Comparison of ENCODE assay signal across 11 cellular contexts in the genomic region with DNA sequence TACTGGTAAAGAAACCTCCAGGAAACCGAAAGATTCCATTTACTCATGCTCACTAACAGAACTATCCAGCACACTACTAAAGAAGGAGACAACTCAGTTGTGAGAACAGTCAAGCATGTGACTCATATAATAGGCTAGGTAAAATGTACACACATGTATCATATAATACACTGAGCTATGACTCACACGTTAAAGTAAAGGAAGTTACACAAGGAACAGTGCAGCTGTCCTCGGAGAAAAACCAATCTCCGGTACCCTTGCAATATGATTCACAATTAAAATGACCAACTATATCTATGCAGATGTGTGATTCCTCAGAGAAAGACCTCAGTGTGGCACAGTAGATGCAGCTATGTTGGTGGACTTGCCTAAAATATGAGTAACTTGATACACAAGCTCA.
DNase-seq lines count a peak whose midpoint lies in the region; ATAC-seq and TF ChIP-seq lines count a peak whose summit lies in the region.
"Had no signal": no experiment of that assay in that cellular context is flagged by ENCODE, and none has a peak within 500 bp of the region (broad histone marks: within the 10 kb centered on the region; RNA-seq: fewer than 3 reads in every experiment).

No MANE protein-coding gene starts in this region.

- TF ChIP-seq POLR2A in gastrocnemius medialis (IDR thresholded peaks at IDR 0.05) = no peak

- peak; percentile 74 to 98 for ATAC-seq in gastrocnemius medialis

- H3K4me1 ChIP-seq in gastrocnemius medialis = no peaks in the 10 kb centered on the region
- H3K4me1 ChIP-seq: right atrium auricular region had no signal

- H3K9me3 ChIP-seq in gastrocnemius medialis = no peaks in the 10 kb centered on the region
- H3K9me3 ChIP-seq: right atrium auricular region had no signal

- intact Hi-C loops in gastrocnemius medialis (cut with DNase I; ENCODE audit: low total_unique reads) = no loop called here

- in situ Hi-C loops in gastrocnemius medialis (cut with MboI; ENCODE audit: low sequenced_read_pairs in 4 of 4) = no loop called here

- H3K27ac ChIP-seq in gastrocnemius medialis = peak overlapping the region in 1 of 4 donors; percentile 41
- H3K27ac ChIP-seq: C4-2B, right atrium auricular region had no signal

- H3K27me3 ChIP-seq in gastrocnemius medialis = no peaks in the 10 kb centered on the region
- H3K27me3 ChIP-seq: right atrium auricular region had no signal

- no peaks in the 10 kb centered on the region for H3K9me3 Mint-ChIP-seq in immature natural killer cell

- peak; percentile 50 for DNase-seq in NCI-H2196 (lab: John Stamatoyannopoulos, UW; ENCODE audit: unreplicated experiment)
- DNase-seq in NCI-H2196 treated with DMSO at 0.1 percent for 48 hours (lab: John Stamatoyannopoulos, UW; ENCODE audit: unreplicated experiment) = no peak
- peak; percentile 44 for DNase-seq in NCI-H69 (lab: John Stamatoyannopoulos, UW)
- peak; percentile 90 for DNase-seq in dedifferentiated amniotic fluid mesenchymal stem cell (ENCODE audit: extremely low spot score)
- DNase-seq in gastrocnemius medialis = no peak
- no peak for DNase-seq in immature natural killer cell
- no peak for DNase-seq in ureter (ENCODE audit: low spot score)
- DNase-seq in activated CD8-positive, alpha-beta memory T cell treated with anti-CD3 and anti-CD28 coated beads for 24 hours = no peak
- DNase-seq: Right ventricle myocardium superior had no signal

- peaks cover 0 to 18% of the 10 kb centered on the region in 2 donors for H3K36me3 ChIP-seq in gastrocnemius medialis

- no peak overlapping the region for H3K4me3 ChIP-seq in gastrocnemius medialis
- H3K4me3 ChIP-seq: right atrium auricular region had no signal

- H3K27me3 Mint-ChIP-seq in immature natural killer cell (ENCODE audit: low read depth in 3 of 3) = no peaks in the 10 kb centered on the region

- peak overlapping the region in 1 of 5 donors; percentile 32 for H3K4me3 Mint-ChIP-seq in immature natural killer cell

- TF ChIP-seq CTCF in gastrocnemius medialis (IDR thresholded peaks at IDR 0.05 in 4 of 5, conservative IDR thresholded peaks at IDR 0.05 in 1 of 5) = no peak

- no peaks in the 10 kb centered on the region for H3K4me1 Mint-ChIP-seq in immature natural killer cell

- peaks cover 10 to 41% (median 24%) of the 10 kb centered on the region in 3 donors for H3K36me3 Mint-ChIP-seq in immature natural killer cell

- peak overlapping the region in 1 of 6 donors; percentile 9 for H3K27ac Mint-ChIP-seq in immature natural killer cell

Comparison
In these comparisons a context has a peak if more than half of its experiments do, and no peak if none do; other contexts are left out.
1. DNase-seq: peak in NCI-H2196 (single experiment), NCI-H69 (single experiment) and dedifferentiated amniotic fluid mesenchymal stem cell (single experiment); none in NCI-H2196 treated with DMSO at 0.1 percent for 48 hours (single experiment), gastrocnemius medialis (0 of 2), immature natural killer cell (0 of 3), ureter (single experiment) and activated CD8-positive, alpha-beta memory T cell treated with anti-CD3 and anti-CD28 coated beads for 24 hours (single experiment).